ENCODE assay signal across 18 cellular contexts in the genomic region with DNA sequence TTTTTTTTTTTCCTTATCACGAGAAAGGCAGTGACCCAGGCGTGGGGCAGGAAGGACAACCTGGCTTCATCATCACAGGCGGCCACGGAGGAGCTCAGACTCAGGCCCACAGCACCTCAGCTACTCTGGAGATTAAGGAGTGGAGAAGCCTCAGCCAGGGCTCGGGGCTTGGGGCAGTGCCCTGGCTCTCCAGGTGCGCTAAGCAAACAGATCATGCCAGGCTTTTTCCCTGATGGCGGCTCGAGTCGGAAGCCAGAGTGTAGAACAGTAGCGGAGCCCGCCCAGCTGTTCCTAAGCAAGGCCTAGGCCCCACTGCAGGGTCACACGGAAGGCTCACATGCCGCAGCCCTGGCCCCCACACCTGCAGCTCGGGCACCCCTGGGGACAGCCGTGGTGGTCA.
DNase-seq lines count a peak whose midpoint lies in the region; ATAC-seq and TF ChIP-seq lines count a peak whose summit lies in the region.
"Had no signal": no experiment of that assay in that cellular context is flagged by ENCODE, and none has a peak within 500 bp of the region (broad histone marks: within the 10 kb centered on the region; RNA-seq: fewer than 3 reads in every experiment).

No MANE protein-coding gene starts in this region.

- H3K4me1 ChIP-seq in right cardiac atrium (ENCODE audit: control insufficient read depth, insufficient read depth, low read length) (peaks cover 4% of the 10 kb centered on the region), rectal smooth muscle tissue (ENCODE audit: control insufficient read depth, insufficient read depth, low read length) (peaks cover 4% of the 10 kb centered on the region), A673 (ENCODE audit: insufficient read depth, low read length, poor library complexity, severe bottlenecking) (peaks cover 6% of the 10 kb centered on the region)

- TF ChIP-seq CTCF in brain (conservative IDR thresholded peaks at IDR 0.05) = no peak
- no peak for TF ChIP-seq CTCF in A673 (conservative IDR thresholded peaks at IDR 0.05; ENCODE audit: low read depth, low read length)

- H3K9me3 Mint-ChIP-seq in brain = peaks cover 0 to 6% (median 0%) of the 10 kb centered on the region in 5 experiments
- H3K9me3 Mint-ChIP-seq: activated naive CD8-positive, alpha-beta T cell treated with anti-CD3 and anti-CD28 coated beads, Interleukin-2, amount 50 U/mL, for 24 hours; CD8-positive, alpha-beta memory T cell; nephron had no signal

- 82% methylated on average over 15 of the region's 15 CpGs for WGBS in right cardiac atrium

- CTCF ChIA-PET in A673 (lab: Charles Lee) = no interaction called here

- intact Hi-C loops in right cardiac atrium (cut with DNase I) = loop anchor here in 1 of 4 donors (5.0 to 10.0 kb wide), 2 partner anchors 71 to 123 kb away; a partner anchor contains a TSS
- intact Hi-C loops in left cardiac atrium (cut with DNase I) = loop anchor here in 1 of 2 donors (5.0 kb wide), 1 partner anchor 123 kb away; no protein-coding TSS in a partner anchor
- intact Hi-C loops in A673 (cut with micrococcal nuclease; ENCODE audit: unreplicated experiment) = no loop called here

- H3K4me3 Mint-ChIP-seq in brain = no peak overlapping the region
- H3K4me3 Mint-ChIP-seq: activated CD4-positive, alpha-beta T cell treated with anti-CD3 and anti-CD28 coated beads for 36 hours; activated naive CD8-positive, alpha-beta T cell treated with anti-CD3 and anti-CD28 coated beads, Interleukin-2, amount 50 U/mL, for 24 hours; CD8-positive, alpha-beta memory T cell; nephron had no signal

- peak overlapping the region; percentile 26 to 89 (median 77) for H3K27ac Mint-ChIP-seq in brain
- H3K27ac Mint-ChIP-seq: activated CD4-positive, alpha-beta T cell treated with anti-CD3 and anti-CD28 coated beads for 36 hours; activated naive CD8-positive, alpha-beta T cell treated with anti-CD3 and anti-CD28 coated beads, Interleukin-2, amount 50 U/mL, for 24 hours had no signal

- no peaks in the 10 kb centered on the region for H3K27me3 ChIP-seq in right cardiac atrium (ENCODE audit: control insufficient read depth, insufficient read depth)
- no peaks in the 10 kb centered on the region for H3K27me3 ChIP-seq in rectal smooth muscle tissue (ENCODE audit: control insufficient read depth, insufficient read depth, low read length)
- no peaks in the 10 kb centered on the region for H3K27me3 ChIP-seq in A673 (replicated peaks; ENCODE audit: insufficient read depth, low read depth, low read length, poor library complexity)
- H3K27me3 ChIP-seq: cardiac muscle cell had no signal

- H3K36me3 ChIP-seq in rectal smooth muscle tissue (ENCODE audit: control insufficient read depth, insufficient read depth, low read length) = no peaks in the 10 kb centered on the region
- no peaks in the 10 kb centered on the region for H3K36me3 ChIP-seq in A673 (ENCODE audit: insufficient read depth, low read length, poor library complexity, severe bottlenecking)
- H3K36me3 ChIP-seq: cardiac muscle cell had no signal

- H3K9ac ChIP-seq in rectal smooth muscle tissue (ENCODE audit: low read length) = no peak overlapping the region
- H3K9ac ChIP-seq: SK-N-SH had no signal

- DNase-seq in right cardiac atrium (peak in 2 of 3 donors; percentile 33 to 48), left cardiac atrium (no peak), NOMO-1 treated with dmso at 0.1 percent for 144 hours (lab: John Stamatoyannopoulos, UW; ENCODE audit: unreplicated experiment) (no peak), A673 (ENCODE audit: low spot score) (no peak), dermis blood vessel endothelial cell (no peak)
- DNase-seq: activated CD4-positive, alpha-beta T cell treated with anti-CD3 and anti-CD28 coated beads for 36 hours; activated naive CD8-positive, alpha-beta T cell treated with anti-CD3 and anti-CD28 coated beads, Interleukin-2, amount 50 U/mL, for 24 hours; CD8-positive, alpha-beta memory T cell; DND-41; NCI-H187; PC-9; SK-N-SH; stimulated activated naive CD4-positive, alpha-beta T cell; T-helper 9 cell had no signal

- H3K9me3 ChIP-seq in right cardiac atrium (ENCODE audit: control insufficient read depth, low read length) (no peaks in the 10 kb centered on the region), A673 (ENCODE audit: low read depth, low read length, poor library complexity, severe bottlenecking) (no peaks in the 10 kb centered on the region)
- H3K9me3 ChIP-seq: SK-N-SH had no signal

- H3K27me3 Mint-ChIP-seq in brain = no peaks in the 10 kb centered on the region
- H3K27me3 Mint-ChIP-seq: activated CD4-positive, alpha-beta T cell treated with anti-CD3 and anti-CD28 coated beads for 36 hours; activated naive CD8-positive, alpha-beta T cell treated with anti-CD3 and anti-CD28 coated beads, Interleukin-2, amount 50 U/mL, for 24 hours; CD8-positive, alpha-beta memory T cell had no signal

- POLR2A ChIA-PET in A673 (lab: Charles Lee; ENCODE audit: low non-redundant PET) = no interaction called here

- H3K36me3 Mint-ChIP-seq in brain = peaks cover 11% of the 10 kb centered on the region

- peaks cover 44% of the 10 kb centered on the region for H3K4me1 Mint-ChIP-seq in brain

- H3K4me3 ChIP-seq in right cardiac atrium (ENCODE audit: low read length) (no peak overlapping the region), rectal smooth muscle tissue (ENCODE audit: low read length) (no peak overlapping the region), A673 (ENCODE audit: low read depth, low read length, poor library complexity, severe bottlenecking) (no peak overlapping the region)
- H3K4me3 ChIP-seq: cardiac muscle cell, PC-9 had no signal

- no peak for ATAC-seq in right cardiac atrium
- ATAC-seq in left cardiac atrium = no peak
- ATAC-seq: activated CD4-positive, alpha-beta T cell treated with anti-CD3 and anti-CD28 coated beads for 36 hours; activated naive CD8-positive, alpha-beta T cell treated with anti-CD3 and anti-CD28 coated beads, Interleukin-2, amount 50 U/mL, for 24 hours had no signal

- no TSS peak for BruUV-seq in A673 (replicated peaks; lab: Mats Ljungman, UMichigan)

- H3K27ac ChIP-seq in right cardiac atrium (ENCODE audit: low read length) (no peak overlapping the region), rectal smooth muscle tissue (ENCODE audit: low read depth, low read length) (peak overlapping the region; percentile 57), A673 (ENCODE audit: low read depth, low read length, poor library complexity, severe bottlenecking) (no peak overlapping the region)
- H3K27ac ChIP-seq: cardiac muscle cell, PC-9 had no signal

Comparison
In these comparisons a context has a peak if more than half of its experiments do, and no peak if none do; other contexts are left out.
1. DNase-seq: peak in right cardiac atrium (2 of 3); none in left cardiac atrium (single experiment), NOMO-1 treated with dmso at 0.1 percent for 144 hours (single experiment), A673 (single experiment) and dermis blood vessel endothelial cell (single experiment).